Comparison of ENCODE assay signal across 8 cellular contexts in genomic region chr13:45047394-45048328, GRCh38. TPM values are rescaled to one million over a fixed set of nuclear protein-coding genes. Genes with fewer than 3 reads are reported as not detected.
A peak's percentile ranks its signal among the peaks of the same experiment; 100 is the strongest.
DNase-seq lines count a peak whose midpoint lies in the region; FAIRE-seq and TF ChIP-seq lines count a peak whose summit lies in the region.

No MANE protein-coding gene starts in this region.

- no peaks in the 10 kb centered on the region for H4K20me1 ChIP-seq in astrocyte (ENCODE audit: insufficient read depth, low read length)

- H3K4me1 ChIP-seq in astrocyte (ENCODE audit: insufficient read depth, low read length) = peaks cover 5% of the 10 kb centered on the region

- no peaks in the 10 kb centered on the region for H3K36me3 Mint-ChIP-seq in astrocyte (ENCODE audit: low read depth, unreplicated experiment)

- TF ChIP-seq CTCF in astrocyte (IDR thresholded peaks at IDR 0.05; ENCODE audit: insufficient read depth, low read depth, low read length) = peak; percentile 95

- H2AFZ ChIP-seq in astrocyte (ENCODE audit: low read depth, low read length) = peak overlapping the region; percentile 85

- FAIRE-seq in astrocyte (lab: Jason Lieb, UNC) (peak; percentile 84), urothelium cell line (lab: Jason Lieb, UNC) (no peak)

- H3K36me3 ChIP-seq in H7 (replicated peaks; ENCODE audit: control insufficient read depth, insufficient read depth, low read length) (no peaks in the 10 kb centered on the region), astrocyte (ENCODE audit: insufficient read depth, low read length) (no peaks in the 10 kb centered on the region)

- H3K9me3 ChIP-seq in astrocyte (ENCODE audit: insufficient read depth, low read depth, low read length) = no peaks in the 10 kb centered on the region

- peak overlapping the region; percentile 92 for H3K4me2 ChIP-seq in astrocyte (ENCODE audit: low read length)

- H3K27ac ChIP-seq in astrocyte (ENCODE audit: low read depth, low read length) = no peak overlapping the region

- H3K4me3 Mint-ChIP-seq in astrocyte (ENCODE audit: unreplicated experiment) = peak overlapping the region; percentile 81

- no peaks in the 10 kb centered on the region for H3K79me2 ChIP-seq in astrocyte (ENCODE audit: insufficient read depth, low read length)

- no peaks in the 10 kb centered on the region for H3K9me3 Mint-ChIP-seq in astrocyte (ENCODE audit: unreplicated experiment)

- peaks cover 1% of the 10 kb centered on the region; the same call in 1 of the 2 replicates for H3K27me3 ChIP-seq in H7 (ENCODE audit: control insufficient read depth, insufficient read depth, low read length)
- no peaks in the 10 kb centered on the region for H3K27me3 ChIP-seq in astrocyte (ENCODE audit: insufficient read depth, low read length)

- H3K27ac Mint-ChIP-seq in astrocyte (ENCODE audit: unreplicated experiment) = no peak overlapping the region

- H3K9ac ChIP-seq in astrocyte (ENCODE audit: low read length) = peak overlapping the region; percentile 77

- H3K4me1 Mint-ChIP-seq in astrocyte (ENCODE audit: low read depth, unreplicated experiment) = peaks cover 10% of the 10 kb centered on the region

- peaks cover 3% of the 10 kb centered on the region for H3K27me3 Mint-ChIP-seq in astrocyte (ENCODE audit: low read depth, unreplicated experiment)

- H3K4me3 ChIP-seq in H7 (ENCODE audit: insufficient read depth, low read depth, low read length) (peak overlapping the region; percentile 40), astrocyte (ENCODE audit: insufficient read depth, low read depth, low read length) (peak overlapping the region; percentile 66)

- DNase-seq in DMS 273 (lab: John Stamatoyannopoulos, UW; ENCODE audit: unreplicated experiment) (peak; percentile 90), H7 (peak; percentile 82), NCI-H1436 treated with DMSO at 0.1 percent for 48 hours (lab: John Stamatoyannopoulos, UW) (peak; percentile 3), T-helper 22 cell (ENCODE audit: low read depth) (peak; percentile 38), astrocyte (ENCODE audit: low read depth) (peak; percentile 50), hepatic stellate cell (ENCODE audit: low spot score) (peak; percentile 78), putamen (ENCODE audit: low spot score) (peak; percentile 92), urothelium cell line (ENCODE audit: low spot score) (peak; percentile 71)

RNA-seq across cellular contexts. Expression of gene GPALPP1, which starts 58.3 kb away (rescaled TPM):
- total RNA-seq in H7 (2014; rRNA removed; shearing (Covaris generic)) = 25.7 and 28.7 TPM in 2 replicates
- total RNA-seq in astrocyte = 18.5 and 22.2 TPM in 2 replicates

RNA-seq across cellular contexts. Expression of gene NUFIP1, which starts 58.4 kb away (rescaled TPM):
- 10.9 and 14.0 TPM in 2 replicates for total RNA-seq in H7 (2014; rRNA removed; shearing (Covaris generic))
- 7.0 and 7.6 TPM in 2 replicates for total RNA-seq in astrocyte

Comparison
In these comparisons a context has a peak if more than half of its experiments do, and no peak if none do; other contexts are left out.
1. DNase-seq: peak in every context shown above with its lines; median percentile 92 in putamen; 90 in DMS 273; 82 in H7; 78 in hepatic stellate cell; 71 in urothelium cell line; 50 in astrocyte; 38 in T-helper 22 cell; 3 in NCI-H1436 treated with DMSO at 0.1 percent for 48 hours.